Comparison of ENCODE assay signal across 8 cellular contexts in the genomic region with DNA sequence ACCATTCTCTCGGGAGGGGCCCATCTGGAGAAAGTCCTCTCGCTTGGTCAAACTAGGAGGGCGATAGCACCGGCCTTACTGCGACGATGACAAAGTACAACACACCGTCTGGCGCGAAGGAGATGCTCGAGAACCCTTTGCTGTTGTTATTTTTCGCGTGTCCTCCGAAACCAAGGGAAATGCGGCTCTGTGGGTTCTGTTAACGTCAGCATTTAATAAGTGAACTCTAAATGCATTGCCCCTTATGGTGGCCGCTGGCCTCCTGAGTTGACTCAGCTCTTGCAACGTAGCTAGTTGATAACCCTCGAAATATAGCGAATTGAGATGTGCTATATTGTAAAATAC. TPM values are rescaled to one million over a fixed set of nuclear protein-coding genes. Genes with fewer than 3 reads are reported as not detected.
DNase-seq lines count a peak whose midpoint lies in the region; ATAC-seq and TF ChIP-seq lines count a peak whose summit lies in the region.

No MANE protein-coding gene starts in this region.

- H3K27ac ChIP-seq in C4-2B: peak overlapping the region; percentile 97
- peak overlapping the region; percentile 94 for H3K27ac ChIP-seq in SJCRH30
- H3K27ac ChIP-seq in dorsolateral prefrontal cortex: peak overlapping the region; percentile 67 to 100 (median 96)

- H3K4me1 ChIP-seq in SJCRH30: no peaks in the 10 kb centered on the region

- no peaks in the 10 kb centered on the region for H3K36me3 ChIP-seq in SJCRH30

- ATAC-seq in GM21526 (IDR thresholded peaks at IDR 0.05; ENCODE audit: low FRiP score, unreplicated experiment): peak; percentile 3
- ATAC-seq in GM18873 (IDR thresholded peaks at IDR 0.05; ENCODE audit: low FRiP score, unreplicated experiment): no peak
- no peak for ATAC-seq in esophagus mucosa

- H3K9me3 ChIP-seq in SJCRH30 (replicated peaks): 0 out of 2 replicates have a peak, but pooled peaks cover 3% of the 10 kb centered on the region

- H3K4me3 ChIP-seq in SJCRH30: peak overlapping the region; percentile 90
- peak overlapping the region; percentile 69 to 100 (median 95) for H3K4me3 ChIP-seq in dorsolateral prefrontal cortex

- DNase-seq in SJCRH30 (no peak), dorsolateral prefrontal cortex (peak in 1 of 10 donors; percentile 10), middle frontal gyrus (ENCODE audit: extremely low spot score, low spot score) (peak; percentile 13), medulla oblongata (ENCODE audit: extremely low spot score) (no peak)

- intact Hi-C loops in dorsolateral prefrontal cortex (cut with DNase I): loop anchor here (2.0 to 10.0 kb wide), 4 partner anchors 97 to 650 kb away; a partner anchor contains a TSS

- no peak for TF ChIP-seq CTCF in C4-2B (conservative IDR thresholded peaks at IDR 0.05)
- no peak for TF ChIP-seq CTCF in dorsolateral prefrontal cortex (IDR thresholded peaks at IDR 0.05 in 54 of 56, conservative IDR thresholded peaks at IDR 0.05 in 2 of 56; ENCODE audit: low read depth in 1 of 56, partially characterized antibody in 56 of 56)

- no peaks in the 10 kb centered on the region for H3K27me3 ChIP-seq in SJCRH30
- no peaks in the 10 kb centered on the region for H3K27me3 ChIP-seq in dorsolateral prefrontal cortex

RNA-seq across cellular contexts. Expression of a gene that starts 0.6 kb away (rescaled TPM):
- 44.4 and 52.9 TPM in 2 replicates for total RNA-seq in SJCRH30 (2014; rRNA removed; shearing (Covaris generic))
- total RNA-seq in dorsolateral prefrontal cortex (10 to 100 TPM; 20.1 to 63.9 (median 44.4) TPM), esophagus mucosa (47.9 TPM)

RNA-seq across cellular contexts. Expression of a gene that starts 13.5 kb away (rescaled TPM):
- 5.3 and 6.2 TPM in 2 replicates for total RNA-seq in SJCRH30 (2014; rRNA removed; shearing (Covaris generic))
- total RNA-seq in dorsolateral prefrontal cortex (1 to 10 TPM; 1.3 to 8.3 (median 4.6) TPM), esophagus mucosa (3.7 TPM)
